ENCODE assay signal across 7 cellular contexts in genomic region chr17:72419866-72420774, GRCh38.
DNase-seq lines count a peak whose midpoint lies in the region; ATAC-seq and TF ChIP-seq lines count a peak whose summit lies in the region.

No MANE protein-coding gene starts in this region.

- H3K27ac Mint-ChIP-seq in activated T-helper 17 cell treated with anti-CD3 and anti-CD28 coated beads, Interleukin-2, amount 50 U/mL, for 72 hours, result peak overlapping the region; percentile 81

- H3K27ac ChIP-seq in smooth muscle cell (ENCODE audit: low read depth), result peak overlapping the region; percentile 94

- H3K4me3 Mint-ChIP-seq in activated T-helper 17 cell treated with anti-CD3 and anti-CD28 coated beads, Interleukin-2, amount 50 U/mL, for 72 hours, result peak overlapping the region; percentile 16

- H3K36me3 ChIP-seq in smooth muscle cell (ENCODE audit: low read depth), result peaks cover 7% of the 10 kb centered on the region

- H3K27me3 ChIP-seq in smooth muscle cell (ENCODE audit: low read depth), result no peaks in the 10 kb centered on the region

- H3K4me2 ChIP-seq in smooth muscle cell, result no peak overlapping the region

- no peak overlapping the region for H2AFZ ChIP-seq in smooth muscle cell (ENCODE audit: low read depth)

- peaks cover 13% of the 10 kb centered on the region for H3K9me3 Mint-ChIP-seq in activated T-helper 17 cell treated with anti-CD3 and anti-CD28 coated beads, Interleukin-2, amount 50 U/mL, for 72 hours

- H3K9me3 ChIP-seq in smooth muscle cell (replicated peaks; ENCODE audit: low read depth), result peaks cover 15% of the 10 kb centered on the region

- peaks cover 18% of the 10 kb centered on the region for H3K4me1 Mint-ChIP-seq in activated T-helper 17 cell treated with anti-CD3 and anti-CD28 coated beads, Interleukin-2, amount 50 U/mL, for 72 hours

- peaks cover 5% of the 10 kb centered on the region for H3K36me3 Mint-ChIP-seq in activated T-helper 17 cell treated with anti-CD3 and anti-CD28 coated beads, Interleukin-2, amount 50 U/mL, for 72 hours (ENCODE audit: low read depth)

- DNase-seq in smooth muscle cell (lab: John Stamatoyannopoulos, UW; ENCODE audit: unreplicated experiment), result no peak
- DNase-seq in activated naive CD4-positive, alpha-beta T cell treated with Interleukin-2 at 50 U/mL for 16 hours, result no peak
- no peak for DNase-seq in stimulated activated CD4-positive, alpha-beta T cell treated with anti-CD3 and anti-CD28 coated beads, Interleukin-1b, Interleukin-23, amount 100 ng/mL, for 48 hours
- DNase-seq in NK-92 (lab: John Stamatoyannopoulos, UW; ENCODE audit: unreplicated experiment), result no peak

- no peaks in the 10 kb centered on the region for H3K79me2 ChIP-seq in smooth muscle cell (ENCODE audit: low read depth)

- peaks cover 8% of the 10 kb centered on the region for H3K27me3 Mint-ChIP-seq in activated T-helper 17 cell treated with anti-CD3 and anti-CD28 coated beads, Interleukin-2, amount 50 U/mL, for 72 hours

- peak overlapping the region; percentile 43 for H3K9ac ChIP-seq in smooth muscle cell (ENCODE audit: low read depth)

- 64% methylated on average over 11 of the region's 11 CpGs for WGBS in smooth muscle cell (ENCODE audit: low lambda C conversion rate)

- peaks cover 14% of the 10 kb centered on the region for H3K4me1 ChIP-seq in smooth muscle cell (ENCODE audit: low read depth)

- peaks cover 13% of the 10 kb centered on the region for H3F3A ChIP-seq in smooth muscle cell (ENCODE audit: low read depth)

- no peaks in the 10 kb centered on the region for H4K20me1 ChIP-seq in smooth muscle cell (ENCODE audit: low read depth)

- H3K4me3 ChIP-seq in smooth muscle cell, result no peak overlapping the region

- no peak for TF ChIP-seq CTCF in smooth muscle cell (IDR thresholded peaks at IDR 0.05; ENCODE audit: borderline replicate concordance, insufficient read depth, poor library complexity, severe bottlenecking)

- ATAC-seq in GM19043 (IDR thresholded peaks at IDR 0.05; ENCODE audit: low read depth, unreplicated experiment), result peak; percentile 35
- peak; percentile 44 for ATAC-seq in HG02981 (IDR thresholded peaks at IDR 0.05; ENCODE audit: unreplicated experiment)
- ATAC-seq in activated T-helper 17 cell treated with anti-CD3 and anti-CD28 coated beads, Interleukin-2, amount 50 U/mL, for 72 hours (replicated peaks), result no peak
